Comparison of ENCODE assay signal across 30 cellular contexts in the genomic region with DNA sequence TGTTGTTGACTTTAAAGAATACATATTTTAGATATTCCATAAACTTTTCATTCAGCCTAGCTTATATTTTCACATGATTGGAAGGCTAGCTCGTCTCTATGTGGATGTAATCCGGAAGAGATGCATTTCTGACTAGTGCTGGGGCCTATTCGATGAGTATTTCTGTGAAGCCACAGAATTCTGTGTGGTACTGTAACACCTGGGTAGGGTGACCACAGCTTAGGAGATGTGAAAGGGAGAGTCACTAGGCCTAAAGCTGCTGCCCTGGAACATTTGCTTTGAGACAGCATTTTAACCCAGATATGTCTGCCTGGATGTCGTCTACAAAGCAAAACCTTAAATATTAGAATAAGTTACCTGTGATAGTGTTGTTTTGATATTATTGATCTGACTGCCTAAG.
"Had no signal": no experiment of that assay in that cellular context is flagged by ENCODE, and none has a peak within 500 bp of the region (broad histone marks: within the 10 kb centered on the region; RNA-seq: fewer than 3 reads in every experiment).

No MANE protein-coding gene starts in this region.

- H3K27ac ChIP-seq: adrenal gland, body of pancreas, esophagus muscularis mucosa, foreskin keratinocyte, gastrocnemius medialis, heart left ventricle had no signal

- H3K4me3 ChIP-seq: adrenal gland, body of pancreas, esophagus muscularis mucosa, gastrocnemius medialis, heart left ventricle had no signal

- H3K27ac Mint-ChIP-seq: activated CD4-positive, alpha-beta memory T cell treated with anti-CD3 and anti-CD28 coated beads for 36 hours; activated CD4-positive, alpha-beta T cell treated with anti-CD3 and anti-CD28 coated beads for 36 hours; activated CD4-positive, alpha-beta T cell treated with anti-CD3 and anti-CD28 coated beads, Interleukin-2, amount 10 ng/mL, durations not matched to agents 24 days and 14 days; activated naive CD4-positive, alpha-beta T cell treated with anti-CD3 and anti-CD28 coated beads for 36 hours; activated naive CD4-positive, alpha-beta T cell treated with anti-CD3 and anti-CD28 coated beads, Interleukin-2, amount 50 U/mL, for 24 hours; activated naive CD8-positive, alpha-beta T cell treated with anti-CD3 and anti-CD28 coated beads for 36 hours; activated naive CD8-positive, alpha-beta T cell treated with anti-CD3 and anti-CD28 coated beads, Interleukin-2, amount 50 U/mL, for 24 hours; activated T-helper 1 cell treated with anti-CD3 and anti-CD28 coated beads, Interleukin-12 subunit alpha, Interleukin-12 subunit beta, Interleukin-2, Interleukin-4 antibody, amounts not matched to agents 30 ng/mL and 10 ng/mL and 1 ng/mL, durations not matched to agents 14 hours and 24 hours and 36 hours; activated T-helper 2 cell treated with anti-CD3 and anti-CD28 coated beads, Interferon-gamma antibody, Interleukin-2, Interleukin-4, amounts not matched to agents 10 μg/mL and 5 μg/mL and 100 μg/mL, durations not matched to agents 14 hours and 24 hours and 36 hours had no signal

- H3K9me3 Mint-ChIP-seq: activated CD4-positive, alpha-beta memory T cell treated with anti-CD3 and anti-CD28 coated beads for 36 hours; activated CD4-positive, alpha-beta T cell treated with anti-CD3 and anti-CD28 coated beads, Interleukin-2, amount 10 ng/mL, durations not matched to agents 24 days and 14 days; activated naive CD4-positive, alpha-beta T cell treated with anti-CD3 and anti-CD28 coated beads for 36 hours; activated naive CD4-positive, alpha-beta T cell treated with anti-CD3 and anti-CD28 coated beads, Interleukin-2, amount 50 U/mL, for 24 hours; activated naive CD8-positive, alpha-beta T cell treated with anti-CD3 and anti-CD28 coated beads for 36 hours; activated naive CD8-positive, alpha-beta T cell treated with anti-CD3 and anti-CD28 coated beads, Interleukin-2, amount 50 U/mL, for 24 hours; activated T-helper 1 cell treated with anti-CD3 and anti-CD28 coated beads, Interleukin-12 subunit alpha, Interleukin-12 subunit beta, Interleukin-2, Interleukin-4 antibody, amounts not matched to agents 30 ng/mL and 10 ng/mL and 1 ng/mL, durations not matched to agents 14 hours and 24 hours and 36 hours; activated T-helper 2 cell treated with anti-CD3 and anti-CD28 coated beads, Interferon-gamma antibody, Interleukin-2, Interleukin-4, amounts not matched to agents 10 μg/mL and 5 μg/mL and 100 μg/mL, durations not matched to agents 14 hours and 24 hours and 36 hours; effector memory CD8-positive, alpha-beta T cell had no signal

- H3K4me1 Mint-ChIP-seq: activated CD4-positive, alpha-beta T cell treated with anti-CD3 and anti-CD28 coated beads for 36 hours; activated CD4-positive, alpha-beta T cell treated with anti-CD3 and anti-CD28 coated beads, Interleukin-2, amount 10 ng/mL, durations not matched to agents 24 days and 14 days; activated naive CD4-positive, alpha-beta T cell treated with anti-CD3 and anti-CD28 coated beads, Interleukin-2, amount 50 U/mL, for 24 hours; activated naive CD8-positive, alpha-beta T cell treated with anti-CD3 and anti-CD28 coated beads for 36 hours had no signal

- H3K9me3 ChIP-seq: adrenal gland, body of pancreas, esophagus muscularis mucosa, gastrocnemius medialis, heart left ventricle had no signal

- H3K27me3 ChIP-seq: adrenal gland, body of pancreas, esophagus muscularis mucosa, foreskin keratinocyte, gastrocnemius medialis, heart left ventricle had no signal

- ATAC-seq: activated CD4-positive, alpha-beta T cell treated with anti-CD3 and anti-CD28 coated beads for 36 hours; activated naive CD8-positive, alpha-beta T cell treated with anti-CD3 and anti-CD28 coated beads, Interleukin-2, amount 50 U/mL, for 24 hours; body of pancreas; effector memory CD8-positive, alpha-beta T cell; foreskin keratinocyte; gastrocnemius medialis; heart left ventricle had no signal

- H3K4me3 Mint-ChIP-seq: activated CD4-positive, alpha-beta memory T cell treated with anti-CD3 and anti-CD28 coated beads for 36 hours; activated CD4-positive, alpha-beta T cell treated with anti-CD3 and anti-CD28 coated beads for 36 hours; activated CD4-positive, alpha-beta T cell treated with anti-CD3 and anti-CD28 coated beads, Interleukin-2, amount 10 ng/mL, durations not matched to agents 24 days and 14 days; activated naive CD4-positive, alpha-beta T cell treated with anti-CD3 and anti-CD28 coated beads for 36 hours; activated naive CD4-positive, alpha-beta T cell treated with anti-CD3 and anti-CD28 coated beads, Interleukin-2, amount 50 U/mL, for 24 hours; activated naive CD8-positive, alpha-beta T cell treated with anti-CD3 and anti-CD28 coated beads for 36 hours; activated naive CD8-positive, alpha-beta T cell treated with anti-CD3 and anti-CD28 coated beads, Interleukin-2, amount 50 U/mL, for 24 hours; activated T-helper 1 cell treated with anti-CD3 and anti-CD28 coated beads, Interleukin-12 subunit alpha, Interleukin-12 subunit beta, Interleukin-2, Interleukin-4 antibody, amounts not matched to agents 30 ng/mL and 10 ng/mL and 1 ng/mL, durations not matched to agents 14 hours and 24 hours and 36 hours; effector memory CD8-positive, alpha-beta T cell had no signal

- H3K4me1 ChIP-seq: adrenal gland, body of pancreas, esophagus muscularis mucosa, gastrocnemius medialis had no signal

- DNase-seq: activated CD4-positive, alpha-beta memory T cell treated with anti-CD3 and anti-CD28 coated beads for 36 hours; activated CD4-positive, alpha-beta T cell treated with anti-CD3 and anti-CD28 coated beads for 36 hours; activated CD4-positive, alpha-beta T cell treated with anti-CD3 and anti-CD28 coated beads, Interleukin-2, amount 10 ng/mL, durations not matched to agents 24 days and 14 days; activated CD4-positive, CD25-positive, alpha-beta regulatory T cell; activated CD4-positive, CD25-positive, alpha-beta regulatory T cell treated with anti-CD3 and anti-CD28 coated beads, Interleukin-2, amount 50 U/mL, for 72 hours; activated effector memory CD4-positive, alpha-beta T cell treated with anti-CD3 and anti-CD28 coated beads, Interleukin-2, amount 50 U/mL, for 16 hours; activated naive CD4-positive, alpha-beta T cell treated with anti-CD3 and anti-CD28 coated beads for 36 hours; activated naive CD8-positive, alpha-beta T cell treated with anti-CD3 and anti-CD28 coated beads for 36 hours; activated naive CD8-positive, alpha-beta T cell treated with anti-CD3 and anti-CD28 coated beads, Interleukin-2, amount 50 U/mL, for 24 hours; activated T-cell treated with anti-CD3 and anti-CD28 coated beads, Interleukin-2, amount 50 U/mL, for 1 hour; activated T-cell treated with anti-CD3 and anti-CD28 coated beads, Interleukin-2, amount 50 U/mL, for 48 hours; adrenal gland; amygdala; aorta; body of pancreas; caudate nucleus; cortex of kidney; dermis blood vessel endothelial cell; effector CD4-positive, alpha-beta T cell; effector memory CD8-positive, alpha-beta T cell; erythroblast; foreskin keratinocyte; gastrocnemius medialis; glutamatergic neuron; heart left ventricle; T-helper 2 cell had no signal
